Comparison of ENCODE assay signal across 25 cellular contexts in genomic region chr12:9606247-9606646, GRCh38. TPM values are rescaled to one million over a fixed set of nuclear protein-coding genes. Genes with fewer than 3 reads are reported as not detected.
"Had no signal": no experiment of that assay in that cellular context is flagged by ENCODE, and none has a peak within 500 bp of the region (broad histone marks: within the 10 kb centered on the region; RNA-seq: fewer than 3 reads in every experiment).

No MANE protein-coding gene starts in this region.

- H3K4me3 Mint-ChIP-seq: activated B cell treated with CpG ODN at 0.5 μM for 24 hours; activated naive CD8-positive, alpha-beta T cell treated with anti-CD3 and anti-CD28 coated beads, Interleukin-2, amount 10 ng/mL, durations not matched to agents 7 days and 5 days; brain; neural crest cell had no signal

- H3K27me3 ChIP-seq: dorsolateral prefrontal cortex, spleen, tibial nerve, uterus had no signal

- H3K4me1 Mint-ChIP-seq: brain, neural crest cell had no signal

- H3K36me3 Mint-ChIP-seq: brain had no signal

- DNase-seq: activated B cell treated with CpG ODN at 0.5 μM for 24 hours; activated CD4-positive, alpha-beta T cell treated with anti-CD3 and anti-CD28 coated beads for 48 hours; activated gamma-delta T cell treated with Interleukin-2 at 50 U/mL for 16 hours; activated naive CD8-positive, alpha-beta T cell treated with anti-CD3 and anti-CD28 coated beads, Interleukin-2, amount 10 ng/mL, durations not matched to agents 7 days and 5 days; caudate nucleus; dorsolateral prefrontal cortex; erythroblast; foreskin melanocyte; glutamatergic neuron; hypothalamus; kidney; midbrain; retina; SK-N-SH; spleen; stimulated activated CD8-positive, alpha-beta memory T cell treated with anti-CD3 and anti-CD28 coated beads, Interleukin-4, amount 100 ng/mL, for 48 hours; stimulated activated naive CD4-positive, alpha-beta T cell treated with Interleukin-2 at 50 U/mL for 16 hours; T-helper 9 cell; uterus had no signal

- ATAC-seq: left lobe of liver had no signal

- H3K4me3 ChIP-seq: dorsolateral prefrontal cortex, tibial nerve, uterus had no signal

- H3K9me3 ChIP-seq: SK-N-SH, tibial nerve, uterus had no signal

- H3K36me3 ChIP-seq: spleen, tibial nerve, uterus had no signal

- H3K27me3 Mint-ChIP-seq: activated B cell treated with CpG ODN at 0.5 μM for 24 hours; activated naive CD8-positive, alpha-beta T cell treated with anti-CD3 and anti-CD28 coated beads, Interleukin-2, amount 10 ng/mL, durations not matched to agents 7 days and 5 days; brain had no signal

- H3K27ac Mint-ChIP-seq: activated B cell treated with CpG ODN at 0.5 μM for 24 hours; activated naive CD8-positive, alpha-beta T cell treated with anti-CD3 and anti-CD28 coated beads, Interleukin-2, amount 10 ng/mL, durations not matched to agents 7 days and 5 days; brain had no signal

- H3K27ac ChIP-seq: dorsolateral prefrontal cortex, tibial nerve, uterus had no signal

- H3K4me1 ChIP-seq: spleen, tibial nerve, uterus had no signal

- H3K9me3 Mint-ChIP-seq: activated B cell treated with CpG ODN at 0.5 μM for 24 hours had no signal

RNA-seq across cellular contexts. Expression of gene KLRB1, which starts 1.5 kb away (rescaled TPM):
- total RNA-seq: activated B cell treated with CpG ODN at 0.5 μM for 24 hours, lung microvascular endothelial cell, myocyte, neural crest cell had no signal
